ENCODE assay signal across 8 cellular contexts in the genomic region with DNA sequence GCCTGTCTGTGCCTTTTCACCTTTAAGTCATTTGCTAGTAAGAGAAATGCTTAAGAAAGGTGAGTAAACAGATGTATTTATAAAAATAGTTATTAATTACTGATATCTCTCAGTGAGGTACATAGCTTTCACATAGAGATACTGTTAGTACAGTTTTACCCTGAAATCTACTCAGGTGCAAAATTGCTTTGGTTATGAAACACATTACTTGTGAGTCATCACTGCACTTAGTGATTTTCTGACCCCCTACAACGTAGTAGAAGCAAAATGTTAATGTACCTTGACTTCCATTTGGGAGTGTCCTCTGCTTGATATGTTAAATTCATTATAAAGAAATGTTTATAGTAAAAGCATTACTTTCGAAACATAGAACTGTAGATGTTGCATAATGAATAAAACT. TPM values are rescaled to one million over a fixed set of nuclear protein-coding genes. Genes with fewer than 3 reads are reported as not detected.
DNase-seq lines count a peak whose midpoint lies in the region; ATAC-seq and TF ChIP-seq lines count a peak whose summit lies in the region.

No MANE protein-coding gene starts in this region.

- WGBS in hepatocyte (ENCODE audit: low lambda C conversion rate, missing lambda C conversion rate): 79% methylated on average over 2 of the region's 2 CpGs

- H3K4me3 ChIP-seq in hepatocyte: no peak overlapping the region

- H3K4me2 ChIP-seq in hepatocyte: peak overlapping the region; percentile 71

- no peaks in the 10 kb centered on the region for H3K9me3 ChIP-seq in hepatocyte (ENCODE audit: low read depth)

- no peak overlapping the region for H3K27ac ChIP-seq in hepatocyte

- in situ Hi-C loops in KBM-7 (cut with MboI; ENCODE audit: low pct_unique_long_range_greater_than_20kb, low sequenced_read_pairs): no loop called here

- no peaks in the 10 kb centered on the region for H3K36me3 ChIP-seq in hepatocyte (replicated peaks; ENCODE audit: insufficient read depth, low read depth)

- H3K27me3 ChIP-seq in hepatocyte: no peaks in the 10 kb centered on the region

- peak; percentile 45 for DNase-seq in HT1080 (ENCODE audit: low read depth)
- DNase-seq in hepatocyte (ENCODE audit: low spot score): no peak
- DNase-seq in SW 1271 (lab: John Stamatoyannopoulos, UW): no peak
- no peak for DNase-seq in midbrain (lab: John Stamatoyannopoulos, UW)
- DNase-seq in T-helper 9 cell: no peak
- no peak for DNase-seq in KBM-7

- no peaks in the 10 kb centered on the region for H3K9me2 ChIP-seq in hepatocyte (replicated peaks; ENCODE audit: insufficient read depth)

- no peak for TF ChIP-seq CTCF in hepatocyte (IDR thresholded peaks at IDR 0.05; ENCODE audit: poor library complexity)

- ATAC-seq in GM18498 (IDR thresholded peaks at IDR 0.05; ENCODE audit: unreplicated experiment) (peak; percentile 65), GM21526 (IDR thresholded peaks at IDR 0.05; ENCODE audit: low FRiP score, unreplicated experiment) (peak; percentile 74)

- peaks cover 100% of the 10 kb centered on the region for H3K79me2 ChIP-seq in hepatocyte

- H2AFZ ChIP-seq in hepatocyte: no peak overlapping the region

- H4K20me1 ChIP-seq in hepatocyte (ENCODE audit: insufficient read depth, poor library complexity, severe bottlenecking): peaks cover 85% of the 10 kb centered on the region

- no peaks in the 10 kb centered on the region for H3K4me1 ChIP-seq in hepatocyte (ENCODE audit: insufficient read depth)

RNA-seq across cellular contexts. Expression of a gene that starts 6.5 kb away (rescaled TPM):
- 116 and 131 TPM in 2 replicates for total RNA-seq in HT1080 (2014; rRNA removed; shearing (Covaris generic))
- polyA plus RNA-seq in HT1080 (2015; cell fraction: cytosol; rRNA removed): 55.3 and 77.3 TPM in 2 replicates
- 268 and 287 TPM in 2 replicates for polyA plus RNA-seq in HT1080 (2015; cell fraction: nucleus; rRNA removed)
- 385 and 460 TPM in 2 replicates for total RNA-seq in hepatocyte
- polyA plus RNA-seq in hepatocyte: 78.8 and 78.9 TPM in 2 replicates
